ENCODE assay signal across 29 cellular contexts in genomic region chrX:19389217-19389616, GRCh38.
"Had no signal": no experiment of that assay in that cellular context is flagged by ENCODE, and none has a peak within 500 bp of the region (broad histone marks: within the 10 kb centered on the region; RNA-seq: fewer than 3 reads in every experiment).

No MANE protein-coding gene starts in this region.

- H3K9me3 ChIP-seq: gastrocnemius medialis, left ventricle myocardium inferior, lower lobe of right lung, prostate gland, thoracic aorta, uterus had no signal

- H3K79me2 ChIP-seq: parathyroid adenoma had no signal

- H3K4me1 ChIP-seq: esophagus muscularis mucosa, gastrocnemius medialis, heart right ventricle, left ventricle myocardium inferior, lower lobe of right lung, parathyroid adenoma, prostate gland, spleen, uterus had no signal

- H3K36me3 Mint-ChIP-seq: immature natural killer cell; naive B cell; stimulated activated naive B cell treated with anti-CD40 and anti-IgM and Interleukin-4, amounts not matched to agents 10 μg/mL and 1 μg/mL and 100 μg/mL, for 72 hours had no signal

- H3K27me3 ChIP-seq: gastrocnemius medialis, spleen, uterus had no signal

- H3K4me3 ChIP-seq: dorsolateral prefrontal cortex, esophagus muscularis mucosa, gastrocnemius medialis, heart right ventricle, left ventricle myocardium inferior, lower lobe of right lung, prostate gland, spleen, thoracic aorta, uterus had no signal

- H3K27ac Mint-ChIP-seq: immature natural killer cell; naive B cell; nephron; stimulated activated naive B cell treated with anti-CD40 and anti-IgM and Interleukin-4, amounts not matched to agents 10 μg/mL and 1 μg/mL and 100 μg/mL, for 72 hours; stimulated activated naive CD8-positive, alpha-beta T cell treated with anti-CD3 and anti-CD28 coated beads, Interleukin-15, amount 100 ng/mL, for 72 hours had no signal

- H3K36me3 ChIP-seq: esophagus muscularis mucosa, gastrocnemius medialis, heart right ventricle, left ventricle myocardium inferior, lower lobe of right lung, prostate gland, spleen, thoracic aorta, uterus had no signal

- H3K9me3 Mint-ChIP-seq: immature natural killer cell; stimulated activated naive B cell treated with anti-CD40 and anti-IgM and Interleukin-4, amounts not matched to agents 10 μg/mL and 1 μg/mL and 100 μg/mL, for 72 hours; stimulated activated naive CD8-positive, alpha-beta T cell treated with anti-CD3 and anti-CD28 coated beads, Interleukin-15, amount 100 ng/mL, for 72 hours had no signal

- H3K27me3 Mint-ChIP-seq: stimulated activated naive B cell treated with anti-CD40 and anti-IgM and Interleukin-4, amounts not matched to agents 10 μg/mL and 1 μg/mL and 100 μg/mL, for 72 hours; stimulated activated naive CD8-positive, alpha-beta T cell treated with anti-CD3 and anti-CD28 coated beads, Interleukin-15, amount 100 ng/mL, for 72 hours had no signal

- FAIRE-seq: endometrium had no signal

- H2AFZ ChIP-seq: parathyroid adenoma had no signal

- H3K27ac ChIP-seq: dorsolateral prefrontal cortex, epithelial cell of prostate, esophagus muscularis mucosa, gastrocnemius medialis, heart right ventricle, left ventricle myocardium inferior, lower lobe of right lung, parathyroid adenoma, prostate gland, spleen, thoracic aorta, uterus had no signal

- DNase-seq: cortex of kidney; dorsolateral prefrontal cortex; effector CD8-positive, alpha-beta T cell; gastrocnemius medialis; heart right ventricle; hypothalamus; immature natural killer cell; left ventricle myocardium inferior; lower lobe of right lung; mesenchymal stem cell; naive B cell; occipital lobe; spleen; stimulated activated CD4-positive, alpha-beta T cell treated with anti-CD3 and anti-CD28 coated beads, Interleukin-15, amount 100 ng/mL, for 24 hours; stimulated activated CD4-positive, alpha-beta T cell treated with anti-CD3 and anti-CD28 coated beads, Interleukin-1b, Interleukin-23, amount 100 ng/mL, for 48 hours; stimulated activated CD4-positive, alpha-beta T cell treated with anti-CD3 and anti-CD28 coated beads, Interleukin-4, amount 100 ng/mL, for 4 hours; stimulated activated naive B cell treated with anti-CD40 and anti-IgM and Interleukin-4, amounts not matched to agents 10 μg/mL and 1 μg/mL and 100 μg/mL, for 72 hours; stimulated activated naive CD8-positive, alpha-beta T cell treated with anti-CD3 and anti-CD28 coated beads, Interleukin-15, amount 100 ng/mL, for 72 hours; substantia nigra; trophoblast cell; uterus had no signal

- H3K9ac ChIP-seq: parathyroid adenoma had no signal

- H3K4me1 Mint-ChIP-seq: immature natural killer cell; naive B cell; nephron; stimulated activated naive B cell treated with anti-CD40 and anti-IgM and Interleukin-4, amounts not matched to agents 10 μg/mL and 1 μg/mL and 100 μg/mL, for 72 hours; stimulated activated naive CD8-positive, alpha-beta T cell treated with anti-CD3 and anti-CD28 coated beads, Interleukin-15, amount 100 ng/mL, for 72 hours had no signal

- H3K4me3 Mint-ChIP-seq: immature natural killer cell; naive B cell; nephron; stimulated activated naive B cell treated with anti-CD40 and anti-IgM and Interleukin-4, amounts not matched to agents 10 μg/mL and 1 μg/mL and 100 μg/mL, for 72 hours; stimulated activated naive CD8-positive, alpha-beta T cell treated with anti-CD3 and anti-CD28 coated beads, Interleukin-15, amount 100 ng/mL, for 72 hours had no signal

- ATAC-seq: gastrocnemius medialis; heart right ventricle; sciatic nerve; stimulated activated naive B cell treated with anti-CD40 and anti-IgM and Interleukin-4, amounts not matched to agents 10 μg/mL and 1 μg/mL and 100 μg/mL, for 72 hours; stimulated activated naive CD8-positive, alpha-beta T cell treated with anti-CD3 and anti-CD28 coated beads, Interleukin-15, amount 100 ng/mL, for 72 hours had no signal
